In genomic region chr7:24842449-24843241, GRCh38 we compare ENCODE assay signal across 10 cellular contexts.
DNase-seq lines count a peak whose midpoint lies in the region; ATAC-seq and TF ChIP-seq lines count a peak whose summit lies in the region.
"Had no signal": no experiment of that assay in that cellular context is flagged by ENCODE, and none has a peak within 500 bp of the region (broad histone marks: within the 10 kb centered on the region; RNA-seq: fewer than 3 reads in every experiment).

No MANE protein-coding gene starts in this region.

- intact Hi-C loops in left lung (cut with DNase I), result no loop called here

- H3K9me3 ChIP-seq in SJCRH30 (replicated peaks), result no peaks in the 10 kb centered on the region
- H3K9me3 ChIP-seq in left lung, result no peaks in the 10 kb centered on the region
- H3K9me3 ChIP-seq: tibial artery had no signal

- ATAC-seq in GM21529 (IDR thresholded peaks at IDR 0.05; ENCODE audit: unreplicated experiment) (peak; percentile 58), left lung (no peak)

- no peak overlapping the region for H3K4me3 ChIP-seq in GM12864 (ENCODE audit: low read depth, low read length)
- H3K4me3 ChIP-seq in SJCRH30, result no peak overlapping the region
- no peak overlapping the region for H3K4me3 ChIP-seq in left lung
- H3K4me3 ChIP-seq: lung, tibial artery had no signal

- H3K27me3 ChIP-seq in SJCRH30 (no peaks in the 10 kb centered on the region), left lung (no peaks in the 10 kb centered on the region)
- H3K27me3 ChIP-seq: tibial artery had no signal

- H3K36me3 ChIP-seq in SJCRH30 (peaks cover 17% of the 10 kb centered on the region), left lung (no peaks in the 10 kb centered on the region)
- H3K36me3 ChIP-seq: tibial artery had no signal

- DNase-seq in GM12864 (ENCODE audit: low read depth), result peak; percentile 18
- DNase-seq in HT1080 (ENCODE audit: low read depth), result peak; percentile 80
- peak; percentile 34 for DNase-seq in glomerular visceral epithelial cell (ENCODE audit: extremely low spot score)
- no peak for DNase-seq in AG20443 (ENCODE audit: low spot score)
- DNase-seq in SJCRH30, result no peak
- no peak for DNase-seq in 8988T
- no peak for DNase-seq in left lung
- DNase-seq: tibial artery had no signal

- H3K4me1 ChIP-seq in SJCRH30 (peaks cover 9% of the 10 kb centered on the region), left lung (no peaks in the 10 kb centered on the region)
- H3K4me1 ChIP-seq: tibial artery had no signal

- H3K27ac ChIP-seq in SJCRH30, result no peak overlapping the region
- no peak overlapping the region for H3K27ac ChIP-seq in left lung
- H3K27ac ChIP-seq: tibial artery had no signal

- TF ChIP-seq CTCF in GM12864 (IDR thresholded peaks at IDR 0.05; ENCODE audit: low read depth, low read length, missing control alignments) (no peak), left lung (IDR thresholded peaks at IDR 0.05) (no peak)

Comparison
In these comparisons a context has a peak if more than half of its experiments do, and no peak if none do; other contexts are left out.
1. DNase-seq: peak in GM12864 (single experiment), HT1080 (single experiment) and glomerular visceral epithelial cell (single experiment); none in AG20443 (single experiment), SJCRH30 (0 of 2), 8988T (single experiment) and left lung (0 of 2).